Comparison of ENCODE assay signal across 1 cellular context in genomic region chr14:104509673-104510072, GRCh38.
TF ChIP-seq lines count a peak whose summit lies in the region.

No MANE protein-coding gene starts in this region.

TF ChIP-seq in WTC11, 78 proteins besides CTCF, POLR2A, EP300 and RAD21 (continued from another document):
- no peak for TF ChIP-seq ZNF532 (CRISPR knock-in tag; IDR thresholded peaks at IDR 0.05; ENCODE audit: borderline replicate concordance)
- TF ChIP-seq HMGA2 (CRISPR knock-in tag; IDR thresholded peaks at IDR 0.05), result no peak
- no peak for TF ChIP-seq GTF2I (CRISPR knock-in tag; conservative IDR thresholded peaks at IDR 0.05)
- no peak for TF ChIP-seq ATF1 (CRISPR knock-in tag; IDR thresholded peaks at IDR 0.05)
- no peak for TF ChIP-seq FOXP1 (CRISPR knock-in tag; IDR thresholded peaks at IDR 0.05; ENCODE audit: borderline replicate concordance)
- no peak for TF ChIP-seq E2F4 (CRISPR knock-in tag; IDR thresholded peaks at IDR 0.05; ENCODE audit: borderline replicate concordance, low read depth)
